8 cellular contexts compared by ENCODE assay signal in the genomic region with DNA sequence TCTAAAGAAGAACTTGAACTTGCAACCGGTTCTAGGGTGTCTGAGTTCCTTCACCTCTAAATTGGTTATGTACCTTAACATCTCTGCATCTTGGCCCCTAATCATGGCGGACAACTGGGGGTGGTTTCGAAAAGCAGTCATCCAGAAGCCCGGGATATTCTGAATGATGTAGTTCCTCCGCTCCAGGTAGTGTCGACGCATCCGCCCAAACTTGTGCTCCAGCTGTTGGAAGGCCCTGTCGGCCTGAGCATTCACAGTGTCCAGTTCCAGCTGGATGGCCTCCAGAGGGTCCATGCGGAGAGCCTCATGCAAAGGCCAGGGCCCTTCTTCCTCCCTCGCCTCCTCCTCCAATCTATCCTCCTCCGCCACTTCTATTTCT. TPM values are rescaled to one million over a fixed set of nuclear protein-coding genes. Genes with fewer than 3 reads are reported as not detected.
A peak's percentile ranks its signal among the peaks of the same experiment; 100 is the strongest.
DNase-seq lines count a peak whose midpoint lies in the region; TF ChIP-seq lines count a peak whose summit lies in the region.

No MANE protein-coding gene starts in this region.

- TF ChIP-seq POLR2A in spleen (IDR thresholded peaks at IDR 0.05), result no peak

- no peaks in the 10 kb centered on the region for H3K9me3 ChIP-seq in HUES48 (ENCODE audit: control insufficient read depth, insufficient read depth, low read length)
- H3K9me3 ChIP-seq in adipocyte (ENCODE audit: control insufficient read depth, low read length), result no peaks in the 10 kb centered on the region
- no peaks in the 10 kb centered on the region for H3K9me3 ChIP-seq in iPS-18c (ENCODE audit: control insufficient read depth, insufficient read depth, low read length)
- no peaks in the 10 kb centered on the region for H3K9me3 ChIP-seq in spleen

- H3K4me1 ChIP-seq in HUES48 (ENCODE audit: control insufficient read depth, insufficient read depth, low read length) (peaks cover 37% of the 10 kb centered on the region), adipocyte (ENCODE audit: control insufficient read depth, insufficient read depth, low read length) (peaks cover 46% of the 10 kb centered on the region), spleen (peaks cover 39 to 89% (median 65%) of the 10 kb centered on the region in 6 donors)

- intact Hi-C loops in spleen (cut with DNase I; ENCODE audit: low total_unique reads), result no loop called here

- WGBS in spleen, 5 donors, result 10 to 23% (median 13%) methylated on average over 12 of the region's 12 CpGs

- peak overlapping the region; percentile 97 for H3K27ac ChIP-seq in HUES48 (ENCODE audit: low read depth, low read length)
- H3K27ac ChIP-seq in spleen, result peak overlapping the region; percentile 88 to 100 (median 99)

- no peak for TF ChIP-seq CTCF in GM06990 (IDR thresholded peaks at IDR 0.05; ENCODE audit: insufficient read depth, low read length, poor library complexity, severe bottlenecking)
- TF ChIP-seq CTCF in spleen (IDR thresholded peaks at IDR 0.05 in 8 of 11, conservative IDR thresholded peaks at IDR 0.05 in 3 of 11), result no peak

- H3K9ac ChIP-seq in HUES48 (ENCODE audit: low read depth, low read length) (peak overlapping the region; percentile 97), adipocyte (ENCODE audit: low read length) (peak overlapping the region; percentile 96)

- no peaks in the 10 kb centered on the region for H3K27me3 ChIP-seq in GM06990 (replicated peaks; ENCODE audit: control insufficient read depth, insufficient read depth, low read length)
- H3K27me3 ChIP-seq in HUES48 (ENCODE audit: control insufficient read depth, insufficient read depth, low read length), result no peaks in the 10 kb centered on the region
- H3K27me3 ChIP-seq in adipocyte (replicated peaks; ENCODE audit: control insufficient read depth, insufficient read depth, low read length), result no peaks in the 10 kb centered on the region
- H3K27me3 ChIP-seq in spleen (replicated peaks in 1 of 7), result no peaks in the 10 kb centered on the region

- H3K4me3 ChIP-seq in GM06990 (replicated peaks; ENCODE audit: low read depth, low read length), result peak overlapping the region; percentile 80
- H3K4me3 ChIP-seq in HUES48 (ENCODE audit: low read depth, low read length), result peak overlapping the region; percentile 100
- peak overlapping the region; percentile 97 for H3K4me3 ChIP-seq in adipocyte (ENCODE audit: low read length)
- H3K4me3 ChIP-seq in iPS-18c (ENCODE audit: insufficient read depth, low read depth, low read length), result peak overlapping the region; percentile 97
- H3K4me3 ChIP-seq in spleen, result peak overlapping the region; percentile 50 to 91 (median 81)

- peaks cover 5% of the 10 kb centered on the region for H3K36me3 ChIP-seq in GM06990 (ENCODE audit: control insufficient read depth, insufficient read depth, low read length)
- H3K36me3 ChIP-seq in HUES48 (ENCODE audit: control insufficient read depth, insufficient read depth, low read length), result peaks cover 11% of the 10 kb centered on the region
- peaks cover 6% of the 10 kb centered on the region for H3K36me3 ChIP-seq in adipocyte (ENCODE audit: control insufficient read depth, insufficient read depth, low read length, severe bottlenecking)
- H3K36me3 ChIP-seq in spleen, result peaks cover 0 to 35% (median 15%) of the 10 kb centered on the region in 6 donors

- DNase-seq in GM06990 (ENCODE audit: extremely low read depth, insufficient read length) (no peak), adipocyte (ENCODE audit: low read depth) (no peak), spleen (peak; percentile 85), cortex of kidney (lab: John Stamatoyannopoulos, UW) (no peak), activated gamma-delta T cell treated with Interleukin-2 at 50 U/mL for 16 hours (no peak), NK-92 (lab: John Stamatoyannopoulos, UW; ENCODE audit: unreplicated experiment) (no peak)

RNA-seq across cellular contexts. Expression of a gene that starts 0.9 kb away (rescaled TPM):
- total RNA-seq in spleen, result 10 to 100 TPM; 63.1 to 97.7 (median 73.4) TPM
- 10 to 100 TPM; 28.7 to 41.7 (median 29.2) TPM for polyA plus RNA-seq in spleen

RNA-seq across cellular contexts. Expression of a gene that starts 25.0 kb away (rescaled TPM):
- total RNA-seq in spleen, result 10 to 100 TPM; 11.2 to 19.0 (median 13.5) TPM
- 1 to 10 TPM; 7.2 to 7.8 (median 7.5) TPM for polyA plus RNA-seq in spleen
